7 cellular contexts compared by ENCODE assay signal in the genomic region with DNA sequence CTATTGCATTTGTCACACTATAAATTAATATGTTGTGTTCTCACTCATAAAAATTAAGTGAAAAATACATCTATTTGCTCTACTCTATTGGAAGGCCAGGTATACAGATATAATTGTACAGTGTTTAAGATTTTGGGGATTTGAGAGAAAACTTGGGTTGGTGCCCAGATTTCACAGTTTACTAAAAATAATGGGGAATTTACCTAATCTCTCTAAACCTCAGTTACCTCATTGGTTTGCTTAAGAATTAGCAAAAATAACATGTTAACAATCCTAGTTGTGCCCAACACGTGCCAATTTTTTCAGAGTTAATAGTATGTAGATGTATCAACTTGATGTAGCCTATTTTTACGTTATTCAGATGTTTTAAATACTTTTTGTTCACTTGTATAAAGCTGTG.
"Had no signal": no experiment of that assay in that cellular context is flagged by ENCODE, and none has a peak within 500 bp of the region (broad histone marks: within the 10 kb centered on the region; RNA-seq: fewer than 3 reads in every experiment).

No MANE protein-coding gene starts in this region.

- H3K4me3 ChIP-seq: GM23248, HAP-1 had no signal

- H3K27ac ChIP-seq: GM23248, HL-60 had no signal

- H3K36me3 ChIP-seq: HAP-1 had no signal

- H3K9me3 ChIP-seq: HAP-1 had no signal

- ATAC-seq: HepG2 had no signal

- DNase-seq: GM23248, GOT3, H7, KBM-7 had no signal
